ENCODE assay signal across 1 cellular context in the genomic region with DNA sequence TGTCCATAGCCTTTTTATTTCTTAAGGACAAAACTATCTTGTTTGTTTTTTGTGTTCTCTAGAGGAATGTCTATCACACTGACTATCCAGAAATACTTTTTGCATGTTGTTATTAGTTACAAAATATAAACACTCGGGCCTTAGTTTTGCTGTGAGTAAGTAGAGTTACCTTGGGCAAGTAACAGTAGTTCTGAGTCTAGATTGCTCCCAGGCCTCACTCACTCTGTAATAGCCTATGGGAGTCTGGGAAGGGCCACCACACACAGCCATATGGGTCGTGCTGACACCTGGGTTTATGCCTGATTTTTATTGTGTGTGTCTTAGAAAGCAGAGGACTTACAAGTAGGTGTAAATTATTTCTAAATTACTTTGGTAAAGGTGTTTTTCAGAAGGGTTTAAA.
TF ChIP-seq lines count a peak whose summit lies in the region.

No MANE protein-coding gene starts in this region.

TF ChIP-seq in IMR-90, 13 proteins besides CTCF, POLR2A, EP300 and RAD21 (continued from another document):
- no peak for TF ChIP-seq CHD1 (IDR thresholded peaks at IDR 0.05; ENCODE audit: low read depth, low read length)
- no peak for TF ChIP-seq FOS (IDR thresholded peaks at IDR 0.05; ENCODE audit: low read depth, low read length)
